Comparison of ENCODE assay signal across 10 cellular contexts in genomic region chr5:62326302-62326701, GRCh38. TPM values are rescaled to one million over a fixed set of nuclear protein-coding genes. Genes with fewer than 3 reads are reported as not detected.
A peak's percentile ranks its signal among the peaks of the same experiment; 100 is the strongest.
DNase-seq lines count a peak whose midpoint lies in the region; ATAC-seq and TF ChIP-seq lines count a peak whose summit lies in the region.
"Had no signal": no experiment of that assay in that cellular context is flagged by ENCODE, and none has a peak within 500 bp of the region (broad histone marks: within the 10 kb centered on the region; RNA-seq: fewer than 3 reads in every experiment).

No MANE protein-coding gene starts in this region.

- H3K4me3 Mint-ChIP-seq in CD14-positive monocyte = no peak overlapping the region
- no peak overlapping the region for H3K4me3 Mint-ChIP-seq in activated CD8-positive, alpha-beta T cell treated with anti-CD3 and anti-CD28 coated beads for 36 hours

- peak overlapping the region in 5 of 7 donors; percentile 3 to 79 (median 35) for H3K27ac Mint-ChIP-seq in CD14-positive monocyte
- H3K27ac Mint-ChIP-seq in activated CD8-positive, alpha-beta T cell treated with anti-CD3 and anti-CD28 coated beads for 36 hours = peak overlapping the region; percentile 36

- no peak for DNase-seq in CD14-positive monocyte (ENCODE audit: low spot score)
- no peak for DNase-seq in activated CD8-positive, alpha-beta T cell treated with anti-CD3 and anti-CD28 coated beads for 36 hours
- no peak for DNase-seq in putamen (ENCODE audit: low spot score)
- no peak for DNase-seq in stimulated activated CD4-positive, alpha-beta T cell treated with anti-CD3 and anti-CD28 coated beads, Interleukin-15, amount 100 ng/mL, for 24 hours
- DNase-seq in left cardiac atrium = no peak
- DNase-seq in NCI-H146 (lab: John Stamatoyannopoulos, UW) = no peak
- DNase-seq: activated gamma-delta T cell, nucleus accumbens had no signal

- H3K27me3 Mint-ChIP-seq in CD14-positive monocyte (ENCODE audit: low read depth in 3 of 3) = peaks cover 0 to 1% (median 0%) of the 10 kb centered on the region in 3 donors
- H3K27me3 Mint-ChIP-seq in activated CD8-positive, alpha-beta T cell treated with anti-CD3 and anti-CD28 coated beads for 36 hours = no peaks in the 10 kb centered on the region

- H3K4me1 Mint-ChIP-seq in CD14-positive monocyte = peaks cover 25% of the 10 kb centered on the region
- H3K4me1 Mint-ChIP-seq in activated CD8-positive, alpha-beta T cell treated with anti-CD3 and anti-CD28 coated beads for 36 hours (ENCODE audit: low read depth) = peaks cover 76% of the 10 kb centered on the region

- no peak for TF ChIP-seq CTCF in CD14-positive monocyte (IDR thresholded peaks at IDR 0.05)
- no peak for TF ChIP-seq CTCF in activated CD8-positive, alpha-beta T cell treated with anti-CD3 and anti-CD28 coated beads for 36 hours (IDR thresholded peaks at IDR 0.05)

- peaks cover 0 to 2% (median 0%) of the 10 kb centered on the region in 7 donors for H3K9me3 Mint-ChIP-seq in CD14-positive monocyte
- H3K9me3 Mint-ChIP-seq in activated CD8-positive, alpha-beta T cell treated with anti-CD3 and anti-CD28 coated beads for 36 hours = no peaks in the 10 kb centered on the region

- ATAC-seq in GM19395 (IDR thresholded peaks at IDR 0.05; ENCODE audit: unreplicated experiment) = peak; percentile 83
- ATAC-seq in HG03103 (IDR thresholded peaks at IDR 0.05; ENCODE audit: low read depth, unreplicated experiment) = peak; percentile 83
- peak; percentile 48 for ATAC-seq in activated CD8-positive, alpha-beta T cell treated with anti-CD3 and anti-CD28 coated beads for 36 hours
- ATAC-seq in left cardiac atrium = no peak

- intact Hi-C loops in CD14-positive monocyte (cut with micrococcal nuclease) (no loop called here), left cardiac atrium (cut with DNase I) (no loop called here)
- intact Hi-C loops in activated CD8-positive, alpha-beta T cell treated with anti-CD3 and anti-CD28 coated beads for 36 hours (cut with micrococcal nuclease) = no loop called here

- POLR2A ChIA-PET in activated CD8-positive, alpha-beta T cell treated with anti-CD3 and anti-CD28 coated beads for 36 hours (lab: Charles Lee) = interaction anchor here (1.1 to 4.1 kb wide), 4 partner anchors 9 to 67 kb away, joined by 3 to 22 read pairs (median 14); no protein-coding TSS in a partner anchor

- H3K36me3 Mint-ChIP-seq in CD14-positive monocyte = peaks cover 6 to 20% of the 10 kb centered on the region in 2 donors
- H3K36me3 Mint-ChIP-seq in activated CD8-positive, alpha-beta T cell treated with anti-CD3 and anti-CD28 coated beads for 36 hours (ENCODE audit: low read depth) = peaks cover 54% of the 10 kb centered on the region

- CTCF ChIA-PET in activated CD8-positive, alpha-beta T cell treated with anti-CD3 and anti-CD28 coated beads for 36 hours (lab: Charles Lee) = interaction anchor here (1.1 to 1.2 kb wide), 3 partner anchors 9 to 102 kb away, joined by 3 to 6 read pairs (median 3); no protein-coding TSS in a partner anchor

RNA-seq across cellular contexts. Expression of gene KIF2A, which starts 20.3 kb away (rescaled TPM):
- polyA plus RNA-seq in CD14-positive monocyte = 10 to 100 TPM; 21.7 to 24.6 TPM
- total RNA-seq in activated CD8-positive, alpha-beta T cell treated with anti-CD3 and anti-CD28 coated beads for 36 hours = 100 to 1,000 TPM; 251 to 257 TPM
- 10 to 100 TPM; 11.6 to 14.8 TPM for total RNA-seq in left cardiac atrium

Comparison
In these comparisons a context has a peak if more than half of its experiments do, and no peak if none do; other contexts are left out.
1. ATAC-seq: peak in GM19395 (single experiment), HG03103 (single experiment) and activated CD8-positive, alpha-beta T cell treated with anti-CD3 and anti-CD28 coated beads for 36 hours (single experiment); none in left cardiac atrium (0 of 2).
2. RNA of gene KIF2A, which starts 20.3 kb away (total RNA-seq): 251 to 257 TPM in activated CD8-positive, alpha-beta T cell treated with anti-CD3 and anti-CD28 coated beads for 36 hours; 11.6 to 14.8 TPM in left cardiac atrium; every median in the first group is over 10 times any median in the second.